ENCODE assay signal across 18 cellular contexts in genomic region chr6:155647354-155647753, GRCh38.
A peak's percentile ranks its signal among the peaks of the same experiment; 100 is the strongest.
DNase-seq lines count a peak whose midpoint lies in the region; ATAC-seq, FAIRE-seq and TF ChIP-seq lines count a peak whose summit lies in the region.
"Had no signal": no experiment of that assay in that cellular context is flagged by ENCODE, and none has a peak within 500 bp of the region (broad histone marks: within the 10 kb centered on the region; RNA-seq: fewer than 3 reads in every experiment).

No MANE protein-coding gene starts in this region.

- ATAC-seq in SK-N-SH treated with all-trans-retinoic acid at 6 μM for 48 hours = no peak
- no peak for ATAC-seq in activated naive CD4-positive, alpha-beta T cell treated with anti-CD3 and anti-CD28 coated beads, Interleukin-2, amount 50 U/mL, for 72 hours

- H4K20me1 ChIP-seq in SK-N-SH (ENCODE audit: insufficient read depth) (no peaks in the 10 kb centered on the region), astrocyte (ENCODE audit: insufficient read depth, low read length) (no peaks in the 10 kb centered on the region), smooth muscle cell (ENCODE audit: low read depth) (no peaks in the 10 kb centered on the region)
- H4K20me1 ChIP-seq: BLaER1 treated with 17β-estradiol and CSF1 and Interleukin-3, amounts not matched to agents 10 nM and 100 nM had no signal

- no peaks in the 10 kb centered on the region for H3K36me3 ChIP-seq in SK-N-SH (replicated peaks in 1 of 2; ENCODE audit: control insufficient read depth in 1 of 2, insufficient read depth in 2 of 2, low read length in 1 of 2)
- no peaks in the 10 kb centered on the region for H3K36me3 ChIP-seq in astrocyte (ENCODE audit: insufficient read depth, low read length)
- no peaks in the 10 kb centered on the region for H3K36me3 ChIP-seq in smooth muscle cell (ENCODE audit: low read depth)
- no peaks in the 10 kb centered on the region for H3K36me3 ChIP-seq in brain microvascular endothelial cell (replicated peaks)
- H3K36me3 ChIP-seq: BLaER1 treated with 17β-estradiol and CSF1 and Interleukin-3, amounts not matched to agents 10 nM and 100 nM; SJCRH30 had no signal

- POLR2A ChIA-PET in SK-N-SH (lab: Yijun Ruan, JAX) = no interaction called here

- no peaks in the 10 kb centered on the region for H3K27me3 Mint-ChIP-seq in astrocyte (ENCODE audit: low read depth, unreplicated experiment)
- H3K27me3 Mint-ChIP-seq: CD8-positive, alpha-beta memory T cell had no signal

- H3K27me3 ChIP-seq in SK-N-SH (ENCODE audit: insufficient read depth) (no peaks in the 10 kb centered on the region), astrocyte (ENCODE audit: insufficient read depth, low read length) (no peaks in the 10 kb centered on the region), smooth muscle cell (ENCODE audit: low read depth) (no peaks in the 10 kb centered on the region), brain microvascular endothelial cell (replicated peaks) (no peaks in the 10 kb centered on the region)
- H3K27me3 ChIP-seq: BLaER1 treated with 17β-estradiol and CSF1 and Interleukin-3, amounts not matched to agents 10 nM and 100 nM; SJCRH30 had no signal

- H3K4me3 ChIP-seq in SK-N-SH (ENCODE audit: low read depth in 2 of 2, low read length in 1 of 2) (no peak overlapping the region), astrocyte (ENCODE audit: insufficient read depth, low read depth, low read length) (no peak overlapping the region), fibroblast of the aortic adventitia (ENCODE audit: low read depth, low read length) (no peak overlapping the region), smooth muscle cell (no peak overlapping the region), brain microvascular endothelial cell (ENCODE audit: low read depth, low read length) (no peak overlapping the region)
- H3K4me3 ChIP-seq: BLaER1 treated with 17β-estradiol and CSF1 and Interleukin-3, amounts not matched to agents 10 nM and 100 nM; SJCRH30 had no signal

- H3K9ac ChIP-seq in SK-N-SH (no peak overlapping the region), astrocyte (ENCODE audit: low read length) (no peak overlapping the region), smooth muscle cell (ENCODE audit: low read depth) (no peak overlapping the region)
- H3K9ac ChIP-seq: BLaER1 treated with 17β-estradiol and CSF1 and Interleukin-3, amounts not matched to agents 10 nM and 100 nM had no signal

- TF ChIP-seq RAD21 in SK-N-SH (IDR thresholded peaks at IDR 0.05; ENCODE audit: low read length) = no peak

- H3K27ac Mint-ChIP-seq in astrocyte (ENCODE audit: unreplicated experiment) = no peak overlapping the region
- H3K27ac Mint-ChIP-seq in activated naive CD4-positive, alpha-beta T cell treated with anti-CD3 and anti-CD28 coated beads, Interleukin-2, amount 50 U/mL, for 72 hours = no peak overlapping the region
- H3K27ac Mint-ChIP-seq: CD8-positive, alpha-beta memory T cell had no signal

- no peak for DNase-seq in SK-N-SH
- DNase-seq in astrocyte (ENCODE audit: low read depth) = no peak
- DNase-seq in fibroblast of the aortic adventitia (ENCODE audit: low read depth) = peak; percentile 58
- DNase-seq in smooth muscle cell (lab: John Stamatoyannopoulos, UW; ENCODE audit: unreplicated experiment) = no peak
- no peak for DNase-seq in activated naive CD4-positive, alpha-beta T cell treated with anti-CD3 and anti-CD28 coated beads, Interleukin-2, amount 50 U/mL, for 72 hours (ENCODE audit: low spot score in 2 of 2)
- DNase-seq in DMS153 (lab: John Stamatoyannopoulos, UW) = no peak
- no peak for DNase-seq in brain microvascular endothelial cell
- DNase-seq: 8988T; CD8-positive, alpha-beta memory T cell; DND-41; Karpas-422; NCI-H1417; NCI-H187 treated with DMSO at 0.1 percent for 48 hours; NCI-H69; SJCRH30 had no signal

- no peak for TF ChIP-seq EP300 in SK-N-SH (IDR thresholded peaks at IDR 0.05; ENCODE audit: borderline replicate concordance in 1 of 2, low read depth in 1 of 2, low read length in 1 of 2)

- TF ChIP-seq CTCF in SK-N-SH (IDR thresholded peaks at IDR 0.05) (no peak), astrocyte (IDR thresholded peaks at IDR 0.05; ENCODE audit: insufficient read depth, low read depth, low read length) (no peak), fibroblast of the aortic adventitia (IDR thresholded peaks at IDR 0.05; ENCODE audit: insufficient read depth, low read length) (no peak), smooth muscle cell (IDR thresholded peaks at IDR 0.05; ENCODE audit: borderline replicate concordance, insufficient read depth, poor library complexity, severe bottlenecking) (no peak), brain microvascular endothelial cell (IDR thresholded peaks at IDR 0.05; ENCODE audit: low read depth, low read length, missing control alignments) (no peak)

- H3K79me2 ChIP-seq in SK-N-SH (ENCODE audit: insufficient read depth) (no peaks in the 10 kb centered on the region), astrocyte (ENCODE audit: insufficient read depth, low read length) (no peaks in the 10 kb centered on the region), smooth muscle cell (ENCODE audit: low read depth) (no peaks in the 10 kb centered on the region)

- FAIRE-seq in astrocyte (lab: Jason Lieb, UNC) = no peak
- FAIRE-seq: G401.6 had no signal

- H2AFZ ChIP-seq in SK-N-SH (ENCODE audit: low read depth) (no peak overlapping the region; the same call in 1 of the 2 replicates), astrocyte (ENCODE audit: low read depth, low read length) (peak overlapping the region; percentile 28), smooth muscle cell (ENCODE audit: low read depth) (peak overlapping the region; percentile 86)

- no peak overlapping the region for H3K4me3 Mint-ChIP-seq in astrocyte (ENCODE audit: unreplicated experiment)
- H3K4me3 Mint-ChIP-seq: CD8-positive, alpha-beta memory T cell had no signal

- H3F3A ChIP-seq in SK-N-SH (replicated peaks; ENCODE audit: insufficient read depth) = no peaks in the 10 kb centered on the region
- H3F3A ChIP-seq in smooth muscle cell (ENCODE audit: low read depth) = no peaks in the 10 kb centered on the region

- H3K36me3 Mint-ChIP-seq in astrocyte (ENCODE audit: low read depth, unreplicated experiment) = no peaks in the 10 kb centered on the region
- H3K36me3 Mint-ChIP-seq in activated naive CD4-positive, alpha-beta T cell treated with anti-CD3 and anti-CD28 coated beads, Interleukin-2, amount 50 U/mL, for 72 hours = no peaks in the 10 kb centered on the region
- H3K36me3 Mint-ChIP-seq: CD8-positive, alpha-beta memory T cell had no signal

- H3K4me2 ChIP-seq in SK-N-SH = no peak overlapping the region
- no peak overlapping the region for H3K4me2 ChIP-seq in astrocyte (ENCODE audit: low read length)
- peak overlapping the region; percentile 71 for H3K4me2 ChIP-seq in smooth muscle cell

- H3K27ac ChIP-seq in SK-N-SH (ENCODE audit: low read depth in 2 of 2, low read length in 1 of 2) (no peak overlapping the region), astrocyte (ENCODE audit: low read depth, low read length) (no peak overlapping the region), smooth muscle cell (ENCODE audit: low read depth) (no peak overlapping the region), brain microvascular endothelial cell (no peak overlapping the region)
- H3K27ac ChIP-seq: BLaER1 treated with 17β-estradiol and CSF1 and Interleukin-3, amounts not matched to agents 10 nM and 100 nM; SJCRH30 had no signal

- in situ Hi-C loops in brain microvascular endothelial cell (cut with HindIII; ENCODE audit: low pct_ligation_motif_present, low sequenced_read_pairs) = no loop called here

- no peaks in the 10 kb centered on the region; a peak in 1 of 4 replicates for H3K4me1 ChIP-seq in SK-N-SH (ENCODE audit: control insufficient read depth in 1 of 2, insufficient read depth in 2 of 2, low read depth in 1 of 2, low read length in 1 of 2)
- H3K4me1 ChIP-seq in astrocyte (ENCODE audit: insufficient read depth, low read length) = no peaks in the 10 kb centered on the region
- peaks cover 4% of the 10 kb centered on the region for H3K4me1 ChIP-seq in smooth muscle cell (ENCODE audit: low read depth)
- H3K4me1 ChIP-seq: SJCRH30 had no signal

- CTCF ChIA-PET in SK-N-SH (lab: Yijun Ruan, JAX) = interaction anchor here (1.5 kb wide), 1 partner anchor 10 kb away, joined by 4 read pairs; no protein-coding TSS in a partner anchor

- H3K9me2 ChIP-seq in SK-N-SH = no peaks in the 10 kb centered on the region; the same call in 1 of the 2 replicates

- peaks cover 9% of the 10 kb centered on the region for H3K4me1 Mint-ChIP-seq in astrocyte (ENCODE audit: low read depth, unreplicated experiment)
- H3K4me1 Mint-ChIP-seq: CD8-positive, alpha-beta memory T cell had no signal

- H3K9me3 Mint-ChIP-seq in astrocyte (ENCODE audit: unreplicated experiment) = peaks cover 6% of the 10 kb centered on the region
- no peaks in the 10 kb centered on the region for H3K9me3 Mint-ChIP-seq in activated naive CD4-positive, alpha-beta T cell treated with anti-CD3 and anti-CD28 coated beads, Interleukin-2, amount 50 U/mL, for 72 hours

- H3K9me3 ChIP-seq in SK-N-SH = no peaks in the 10 kb centered on the region; the same call in 1 of the 2 replicates
- no peaks in the 10 kb centered on the region for H3K9me3 ChIP-seq in astrocyte (ENCODE audit: insufficient read depth, low read depth, low read length)
- H3K9me3 ChIP-seq in smooth muscle cell (replicated peaks; ENCODE audit: low read depth) = no peaks in the 10 kb centered on the region
- H3K9me3 ChIP-seq: SJCRH30 had no signal

TF ChIP-seq in SK-N-SH treated with all-trans-retinoic acid at 6 μM for 48 hours, 23 proteins besides CTCF, POLR2A, EP300 and RAD21:
- TF ChIP-seq ZC3H10 (CRISPR knock-in tag; IDR thresholded peaks at IDR 0.05) (no peak), ISL1 (CRISPR knock-in tag; IDR thresholded peaks at IDR 0.05) (peak; percentile 55)

TF ChIP-seq in SK-N-SH, 30 proteins besides CTCF, POLR2A, EP300 and RAD21 (continues in another document):
- TF ChIP-seq RFX5 (IDR thresholded peaks at IDR 0.05; ENCODE audit: low read length) = no peak
